8 cellular contexts compared by ENCODE assay signal in genomic region chr13:38417727-38418126, GRCh38.
DNase-seq lines count a peak whose midpoint lies in the region; ATAC-seq and TF ChIP-seq lines count a peak whose summit lies in the region.

No MANE protein-coding gene starts in this region.

- TF ChIP-seq CTCF in RWPE1 (conservative IDR thresholded peaks at IDR 0.05; ENCODE audit: low read depth), result no peak

- H3K27ac ChIP-seq in RWPE1, result no peak overlapping the region

- peak; percentile 58 for ATAC-seq in HG02759 (IDR thresholded peaks at IDR 0.05; ENCODE audit: unreplicated experiment)

- DNase-seq in NCI-H748 (lab: John Stamatoyannopoulos, UW; ENCODE audit: unreplicated experiment) (peak; percentile 58), NCI-H748 treated with DMSO at 0.1 percent for 48 hours (lab: John Stamatoyannopoulos, UW) (no peak), RWPE1 (ENCODE audit: low spot score) (peak; percentile 44), iPS-NIHi11 (ENCODE audit: low spot score) (peak; percentile 35), GM19240 (ENCODE audit: insufficient read length, low spot score) (no peak), T-helper 1 cell (no peak), mucosa of gallbladder (ENCODE audit: low spot score) (no peak)

- POLR2A ChIA-PET in RWPE1 (lab: Yijun Ruan, JAX; ENCODE audit: low non-redundant PET), result no interaction called here

- CTCF ChIA-PET in RWPE1 (lab: Yijun Ruan, JAX), result no interaction called here

Comparison
In these comparisons a context has a peak if more than half of its experiments do, and no peak if none do; other contexts are left out.
1. DNase-seq: peak in NCI-H748 (single experiment), RWPE1 (single experiment) and iPS-NIHi11 (single experiment); none in NCI-H748 treated with DMSO at 0.1 percent for 48 hours (single experiment), GM19240 (single experiment), T-helper 1 cell (0 of 5) and mucosa of gallbladder (single experiment).